12 cellular contexts compared by ENCODE assay signal in the genomic region with DNA sequence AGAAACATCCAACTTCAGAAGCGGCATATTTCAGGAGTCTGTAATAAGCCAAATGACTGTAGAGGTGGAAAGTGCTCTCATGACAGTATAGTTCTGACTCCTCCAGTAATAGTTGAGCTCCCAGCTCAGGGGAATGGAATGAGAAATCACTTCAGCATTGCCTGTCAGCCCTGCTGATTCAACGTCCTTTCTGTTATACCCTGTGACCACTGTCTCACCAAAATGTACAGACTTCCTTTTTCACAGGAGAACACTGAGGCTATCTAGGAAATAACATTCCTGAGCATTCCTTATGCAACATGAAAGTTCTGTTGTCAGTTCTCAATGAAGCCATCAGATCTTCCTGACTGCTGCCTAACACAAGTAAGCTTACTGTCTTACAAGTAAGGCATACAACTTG.
DNase-seq lines count a peak whose midpoint lies in the region; ATAC-seq, FAIRE-seq and TF ChIP-seq lines count a peak whose summit lies in the region.
"Had no signal": no experiment of that assay in that cellular context is flagged by ENCODE, and none has a peak within 500 bp of the region (broad histone marks: within the 10 kb centered on the region; RNA-seq: fewer than 3 reads in every experiment).

No MANE protein-coding gene starts in this region.

- no peak overlapping the region for H3K18ac ChIP-seq in H1 (ENCODE audit: extremely low read depth, low read length)

- no peak for TF ChIP-seq CTCF in H1 (IDR thresholded peaks at IDR 0.05; ENCODE audit: control extremely low read depth in 1 of 3, insufficient read depth in 1 of 3, low read depth in 1 of 3, low read length in 3 of 3)

- H3K9ac ChIP-seq in H1 (replicated peaks in 1 of 4; ENCODE audit: extremely low read depth in 1 of 4, low read depth in 3 of 4, low read length in 3 of 4), result no peak overlapping the region

- H3K4me1 Mint-ChIP-seq in T-helper 2 cell treated with Interferon-gamma antibody and Interleukin-4, amounts not matched to agents 5 μg/mL and 100 μg/mL, for 36 hours (ENCODE audit: low read depth), result no peaks in the 10 kb centered on the region
- H3K4me1 Mint-ChIP-seq: activated CD4-positive, alpha-beta T cell treated with anti-CD3 and anti-CD28 coated beads for 36 hours; activated naive CD8-positive, alpha-beta T cell treated with anti-CD3 and anti-CD28 coated beads for 36 hours had no signal

- no peaks in the 10 kb centered on the region for H3K27me3 ChIP-seq in H1 (replicated peaks in 1 of 4; ENCODE audit: control insufficient read depth in 3 of 4, extremely low read depth in 1 of 4, insufficient read depth in 3 of 4, low read length in 3 of 4)

- H3K79me2 ChIP-seq in H1 (ENCODE audit: control insufficient read depth in 1 of 2, insufficient read depth in 2 of 2, low read length in 2 of 2), result no peaks in the 10 kb centered on the region

- H3K27ac ChIP-seq in H1 (ENCODE audit: low read depth, low read length) (no peak overlapping the region), mesodermal cell (ENCODE audit: low read depth, low read length, severe bottlenecking) (peak overlapping the region; percentile 71)

- no peak overlapping the region for H3K56ac ChIP-seq in H1 (replicated peaks; ENCODE audit: insufficient read length, low read depth, low read length)

- H3K9me3 ChIP-seq in H1 (ENCODE audit: insufficient read depth in 2 of 2, low read depth in 1 of 2, low read length in 1 of 2) (no peaks in the 10 kb centered on the region), mesodermal cell (ENCODE audit: control insufficient read depth, low read length) (no peaks in the 10 kb centered on the region)

- no peak for FAIRE-seq in H1 (lab: Jason Lieb, UNC)
- FAIRE-seq: endothelial cell of umbilical vein had no signal

- H4K8ac ChIP-seq in H1 (ENCODE audit: extremely low read depth, insufficient read depth, low read length), result no peak overlapping the region

- no peaks in the 10 kb centered on the region for H3K9me3 Mint-ChIP-seq in T-helper 2 cell treated with Interferon-gamma antibody and Interleukin-4, amounts not matched to agents 5 μg/mL and 100 μg/mL, for 36 hours
- H3K9me3 Mint-ChIP-seq: activated naive CD8-positive, alpha-beta T cell treated with anti-CD3 and anti-CD28 coated beads for 36 hours had no signal

- no peak overlapping the region for H3K27ac Mint-ChIP-seq in T-helper 2 cell treated with Interferon-gamma antibody and Interleukin-4, amounts not matched to agents 5 μg/mL and 100 μg/mL, for 36 hours
- H3K27ac Mint-ChIP-seq: activated CD4-positive, alpha-beta T cell treated with anti-CD3 and anti-CD28 coated beads for 36 hours; activated naive CD8-positive, alpha-beta T cell treated with anti-CD3 and anti-CD28 coated beads for 36 hours had no signal

- no peaks in the 10 kb centered on the region for H3K79me1 ChIP-seq in H1 (ENCODE audit: low read depth, low read length)

- H3K23me2 ChIP-seq in H1 (ENCODE audit: low read depth, low read length), result no peaks in the 10 kb centered on the region

- H2AK5ac ChIP-seq in H1 (ENCODE audit: low read depth, low read length), result no peak overlapping the region

- H2BK15ac ChIP-seq in H1 (ENCODE audit: low read length), result no peak overlapping the region

- no peak overlapping the region for H2BK12ac ChIP-seq in H1 (ENCODE audit: low read depth, low read length)

- H3K4ac ChIP-seq in H1 (replicated peaks; ENCODE audit: insufficient read length, low read depth, low read length), result no peak overlapping the region

- no peaks in the 10 kb centered on the region for H3K4me1 ChIP-seq in H1 (replicated peaks in 1 of 4; ENCODE audit: control insufficient read depth in 3 of 4, insufficient read depth in 4 of 4, low read length in 3 of 4)
- peaks cover 31% of the 10 kb centered on the region for H3K4me1 ChIP-seq in mesodermal cell (ENCODE audit: control insufficient read depth, insufficient read depth, low read length, poor library complexity, severe bottlenecking)

- ATAC-seq in GM18511 (IDR thresholded peaks at IDR 0.05; ENCODE audit: unreplicated experiment), result no peak
- ATAC-seq: activated CD4-positive, alpha-beta T cell treated with anti-CD3 and anti-CD28 coated beads for 36 hours had no signal

- H3K36me3 ChIP-seq in H1 (ENCODE audit: control insufficient read depth in 2 of 4, insufficient read depth in 4 of 4, low read length in 3 of 4) (no peaks in the 10 kb centered on the region), mesodermal cell (ENCODE audit: control insufficient read depth, insufficient read depth, low read length) (no peaks in the 10 kb centered on the region)

- no peak overlapping the region for H2BK120ac ChIP-seq in H1 (replicated peaks; ENCODE audit: low read depth, low read length)

- no peak overlapping the region for H4K91ac ChIP-seq in H1 (replicated peaks; ENCODE audit: insufficient read length, low read length)

- TF ChIP-seq EP300 in H1 (IDR thresholded peaks at IDR 0.05; ENCODE audit: borderline replicate concordance in 1 of 2, low read depth in 2 of 2, low read length in 2 of 2), result no peak

- no peak overlapping the region for H3K4me3 Mint-ChIP-seq in T-helper 2 cell treated with Interferon-gamma antibody and Interleukin-4, amounts not matched to agents 5 μg/mL and 100 μg/mL, for 36 hours
- H3K4me3 Mint-ChIP-seq: activated CD4-positive, alpha-beta T cell treated with anti-CD3 and anti-CD28 coated beads for 36 hours; activated naive CD8-positive, alpha-beta T cell treated with anti-CD3 and anti-CD28 coated beads for 36 hours had no signal

- POLR2A ChIA-PET in H1 (lab: Charles Lee; ENCODE audit: partially characterized antibody), result no interaction called here

- H2BK5ac ChIP-seq in H1 (ENCODE audit: low read depth, low read length), result no peak overlapping the region

- no peaks in the 10 kb centered on the region for H3K27me3 Mint-ChIP-seq in T-helper 2 cell treated with Interferon-gamma antibody and Interleukin-4, amounts not matched to agents 5 μg/mL and 100 μg/mL, for 36 hours (ENCODE audit: low read depth)
- H3K27me3 Mint-ChIP-seq: activated CD4-positive, alpha-beta T cell treated with anti-CD3 and anti-CD28 coated beads for 36 hours; activated naive CD8-positive, alpha-beta T cell treated with anti-CD3 and anti-CD28 coated beads for 36 hours had no signal

- TF ChIP-seq RAD21 in H1 (IDR thresholded peaks at IDR 0.05 in 1 of 2, conservative IDR thresholded peaks at IDR 0.05 in 1 of 2; ENCODE audit: low read depth in 2 of 2, low read length in 2 of 2), result no peak

- no peak overlapping the region for H2BK20ac ChIP-seq in H1 (ENCODE audit: low read length)

- 90% methylated on average over 2 of the region's 2 CpGs; no CpG with 5 or more reads in 1 of the 2 experiments for WGBS in H1 (ENCODE audit: extremely low coverage in 1 of 2, insufficient coverage in 1 of 2, insufficient read length in 1 of 2, insufficient replicate concordance in 2 of 2, low coverage in 1 of 2, low lambda C conversion rate in 2 of 2, missing lambda C conversion rate in 1 of 2), 2 experiments
- 46 to 64% methylated on average over 2 of the region's 2 CpGs for WGBS in mesodermal cell (ENCODE audit: insufficient coverage in 2 of 2), 2 experiments

- no peak overlapping the region for H4K5ac ChIP-seq in H1 (ENCODE audit: insufficient read length, low read depth, low read length)

- peak overlapping the region; percentile 91 for H2AFZ ChIP-seq in H1 (ENCODE audit: low read length)

- H3K4me2 ChIP-seq in H1 (ENCODE audit: insufficient read depth in 1 of 2, low read depth in 2 of 2, low read length in 2 of 2), result no peak overlapping the region

- CTCF ChIA-PET in H1 (lab: Charles Lee; ENCODE audit: partially characterized antibody), result interaction anchor here (0.6 kb wide), 1 partner anchor 76 kb away, joined by 4 read pairs; no protein-coding TSS in a partner anchor

- no peaks in the 10 kb centered on the region for H4K20me1 ChIP-seq in H1 (replicated peaks in 1 of 2; ENCODE audit: control insufficient read depth in 1 of 2, insufficient read depth in 2 of 2, low read length in 2 of 2)

- DNase-seq in Ammon's horn (ENCODE audit: low spot score) (peak; percentile 38), M059J (ENCODE audit: low read depth) (peak; percentile 80), H1 (ENCODE audit: low read depth in 1 of 2, low spot score in 2 of 2) (no peak), NCI-H2029 treated with DMSO at 0.1 percent for 48 hours (lab: John Stamatoyannopoulos, UW) (no peak), NCI-H1694 treated with DMSO at 0.1 percent for 48 hours (lab: John Stamatoyannopoulos, UW) (no peak)
- DNase-seq in T-helper 2 cell treated with Interferon-gamma antibody and Interleukin-4, amounts not matched to agents 5 μg/mL and 100 μg/mL, for 36 hours (ENCODE audit: low spot score), result no peak
- DNase-seq: activated CD4-positive, alpha-beta T cell treated with anti-CD3 and anti-CD28 coated beads for 36 hours; activated naive CD8-positive, alpha-beta T cell treated with anti-CD3 and anti-CD28 coated beads for 36 hours; NCI-H1417 treated with DMSO at 0.1 percent for 48 hours had no signal

- no peaks in the 10 kb centered on the region for H3K36me3 Mint-ChIP-seq in T-helper 2 cell treated with Interferon-gamma antibody and Interleukin-4, amounts not matched to agents 5 μg/mL and 100 μg/mL, for 36 hours (ENCODE audit: low read depth)
- H3K36me3 Mint-ChIP-seq: activated naive CD8-positive, alpha-beta T cell treated with anti-CD3 and anti-CD28 coated beads for 36 hours had no signal

- H3K14ac ChIP-seq in H1 (ENCODE audit: insufficient read length), result no peak overlapping the region

- H3K4me3 ChIP-seq in H1 (ENCODE audit: extremely low read depth in 1 of 4, insufficient read depth in 2 of 4, low read depth in 3 of 4, low read length in 4 of 4) (no peak overlapping the region), mesodermal cell (ENCODE audit: extremely low read depth, insufficient read depth, low read length, poor library complexity, severe bottlenecking) (no peak overlapping the region)

- no peak for TF ChIP-seq POLR2A in H1 (IDR thresholded peaks at IDR 0.05; ENCODE audit: control extremely low read depth in 1 of 2, low read depth in 2 of 2, low read length in 2 of 2)

- no peak overlapping the region for H3K23ac ChIP-seq in H1 (ENCODE audit: insufficient read length)

TF ChIP-seq in H1, 55 proteins besides CTCF, POLR2A, EP300 and RAD21:
- TF ChIP-seq RNF2 (IDR thresholded peaks at IDR 0.05; ENCODE audit: borderline replicate concordance, low read depth, low read length, missing control alignments, poor library complexity, severe bottlenecking), result no peak
- TF ChIP-seq HDAC6 (IDR thresholded peaks at IDR 0.05; ENCODE audit: low read depth, low read length), result no peak
- TF ChIP-seq E2F6 (IDR thresholded peaks at IDR 0.05), result no peak
- no peak for TF ChIP-seq MAFK (IDR thresholded peaks at IDR 0.05; ENCODE audit: low read depth, low read length)

Comparison
In these comparisons a context has a peak if more than half of its experiments do, and no peak if none do; other contexts are left out.
1. DNase-seq: peak in Ammon's horn (single experiment) and M059J (single experiment); none in H1 (0 of 2), NCI-H2029 treated with DMSO at 0.1 percent for 48 hours (single experiment), NCI-H1694 treated with DMSO at 0.1 percent for 48 hours (single experiment) and T-helper 2 cell treated with Interferon-gamma antibody and Interleukin-4, amounts not matched to agents 5 μg/mL and 100 μg/mL, for 36 hours (single experiment).